1 cellular context compared by ENCODE assay signal in the genomic region with DNA sequence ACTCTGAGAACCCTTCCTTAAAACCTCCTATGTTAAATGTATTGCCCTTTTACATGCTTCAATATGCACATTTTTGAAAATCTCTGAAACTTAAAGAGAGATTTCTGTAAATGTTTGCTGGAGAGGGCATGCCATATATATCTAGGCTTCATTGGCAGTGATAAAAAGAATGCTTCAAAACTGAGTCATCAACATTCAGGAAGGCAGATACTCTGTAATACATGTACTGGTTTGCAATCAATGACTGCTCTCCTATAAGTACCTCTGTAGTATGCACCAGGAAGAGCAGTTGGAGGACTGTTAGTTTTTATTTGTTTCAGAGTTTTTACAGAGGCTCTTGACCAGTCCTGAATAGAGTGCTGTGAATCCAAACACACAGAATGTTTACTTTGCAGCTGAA.
TF ChIP-seq lines count a peak whose summit lies in the region.

No MANE protein-coding gene starts in this region.

TF ChIP-seq in GM23338, 12 proteins besides CTCF, POLR2A, EP300 and RAD21 (continued from another document):
- TF ChIP-seq, protein P1, sequence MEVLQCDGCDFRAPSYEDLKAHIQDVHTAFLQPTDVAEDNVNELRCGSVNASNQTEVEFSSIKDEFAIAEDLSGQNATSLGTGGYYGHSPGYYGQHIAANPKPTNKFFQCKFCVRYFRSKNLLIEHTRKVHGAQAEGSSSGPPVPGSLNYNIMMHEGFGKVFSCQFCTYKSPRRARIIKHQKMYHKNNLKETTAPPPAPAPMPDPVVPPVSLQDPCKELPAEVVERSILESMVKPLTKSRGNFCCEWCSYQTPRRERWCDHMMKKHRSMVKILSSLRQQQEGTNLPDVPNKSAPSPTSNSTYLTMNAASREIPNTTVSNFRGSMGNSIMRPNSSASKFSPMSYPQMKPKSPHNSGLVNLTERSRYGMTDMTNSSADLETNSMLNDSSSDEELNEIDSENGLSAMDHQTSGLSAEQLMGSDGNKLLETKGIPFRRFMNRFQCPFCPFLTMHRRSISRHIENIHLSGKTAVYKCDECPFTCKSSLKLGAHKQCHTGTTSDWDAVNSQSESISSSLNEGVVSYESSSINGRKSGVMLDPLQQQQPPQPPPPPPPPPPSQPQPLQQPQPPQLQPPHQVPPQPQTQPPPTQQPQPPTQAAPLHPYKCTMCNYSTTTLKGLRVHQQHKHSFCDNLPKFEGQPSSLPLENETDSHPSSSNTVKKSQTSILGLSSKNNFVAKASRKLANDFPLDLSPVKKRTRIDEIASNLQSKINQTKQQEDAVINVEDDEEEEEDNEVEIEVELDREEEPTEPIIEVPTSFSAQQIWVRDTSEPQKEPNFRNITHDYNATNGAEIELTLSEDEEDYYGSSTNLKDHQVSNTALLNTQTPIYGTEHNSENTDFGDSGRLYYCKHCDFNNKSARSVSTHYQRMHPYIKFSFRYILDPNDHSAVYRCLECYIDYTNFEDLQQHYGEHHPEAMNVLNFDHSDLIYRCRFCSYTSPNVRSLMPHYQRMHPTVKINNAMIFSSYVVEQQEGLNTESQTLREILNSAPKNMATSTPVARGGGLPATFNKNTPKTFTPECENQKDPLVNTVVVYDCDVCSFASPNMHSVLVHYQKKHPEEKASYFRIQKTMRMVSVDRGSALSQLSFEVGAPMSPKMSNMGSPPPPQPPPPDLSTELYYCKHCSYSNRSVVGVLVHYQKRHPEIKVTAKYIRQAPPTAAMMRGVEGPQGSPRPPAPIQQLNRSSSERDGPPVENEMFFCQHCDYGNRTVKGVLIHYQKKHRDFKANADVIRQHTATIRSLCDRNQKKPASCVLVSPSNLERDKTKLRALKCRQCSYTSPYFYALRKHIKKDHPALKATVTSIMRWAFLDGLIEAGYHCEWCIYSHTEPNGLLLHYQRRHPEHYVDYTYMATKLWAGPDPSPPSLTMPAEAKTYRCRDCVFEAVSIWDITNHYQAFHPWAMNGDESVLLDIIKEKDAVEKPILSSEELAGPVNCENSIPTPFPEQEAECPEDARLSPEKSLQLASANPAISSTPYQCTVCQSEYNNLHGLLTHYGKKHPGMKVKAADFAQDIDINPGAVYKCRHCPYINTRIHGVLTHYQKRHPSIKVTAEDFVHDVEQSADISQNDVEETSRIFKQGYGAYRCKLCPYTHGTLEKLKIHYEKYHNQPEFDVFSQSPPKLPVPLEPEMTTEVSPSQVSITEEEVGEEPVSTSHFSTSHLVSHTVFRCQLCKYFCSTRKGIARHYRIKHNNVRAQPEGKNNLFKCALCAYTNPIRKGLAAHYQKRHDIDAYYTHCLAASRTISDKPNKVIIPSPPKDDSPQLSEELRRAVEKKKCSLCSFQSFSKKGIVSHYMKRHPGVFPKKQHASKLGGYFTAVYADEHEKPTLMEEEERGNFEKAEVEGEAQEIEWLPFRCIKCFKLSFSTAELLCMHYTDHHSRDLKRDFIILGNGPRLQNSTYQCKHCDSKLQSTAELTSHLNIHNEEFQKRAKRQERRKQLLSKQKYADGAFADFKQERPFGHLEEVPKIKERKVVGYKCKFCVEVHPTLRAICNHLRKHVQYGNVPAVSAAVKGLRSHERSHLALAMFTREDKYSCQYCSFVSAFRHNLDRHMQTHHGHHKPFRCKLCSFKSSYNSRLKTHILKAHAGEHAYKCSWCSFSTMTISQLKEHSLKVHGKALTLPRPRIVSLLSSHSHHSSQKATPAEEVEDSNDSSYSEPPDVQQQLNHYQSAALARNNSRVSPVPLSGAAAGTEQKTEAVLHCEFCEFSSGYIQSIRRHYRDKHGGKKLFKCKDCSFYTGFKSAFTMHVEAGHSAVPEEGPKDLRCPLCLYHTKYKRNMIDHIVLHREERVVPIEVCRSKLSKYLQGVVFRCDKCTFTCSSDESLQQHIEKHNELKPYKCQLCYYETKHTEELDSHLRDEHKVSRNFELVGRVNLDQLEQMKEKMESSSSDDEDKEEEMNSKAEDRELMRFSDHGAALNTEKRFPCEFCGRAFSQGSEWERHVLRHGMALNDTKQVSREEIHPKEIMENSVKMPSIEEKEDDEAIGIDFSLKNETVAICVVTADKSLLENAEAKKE (CRISPR knock-in tag; IDR thresholded peaks at IDR 0.05), result no peak
- TF ChIP-seq STAT1 (IDR thresholded peaks at IDR 0.05; ENCODE audit: unreplicated experiment) (no peak), EZH2phosphoT487 (IDR thresholded peaks at IDR 0.05; ENCODE audit: unreplicated experiment) (no peak), JUNB (IDR thresholded peaks at IDR 0.05; ENCODE audit: unreplicated experiment) (no peak), EZH2 (IDR thresholded peaks at IDR 0.05; ENCODE audit: low read depth, unreplicated experiment) (no peak), ETS1 (IDR thresholded peaks at IDR 0.05) (no peak), ZNF114 (CRISPR knock-in tag; IDR thresholded peaks at IDR 0.05) (no peak), POLR2AphosphoS5 (IDR thresholded peaks at IDR 0.05; ENCODE audit: low read depth) (no peak), CREB1 (CRISPR knock-in tag; IDR thresholded peaks at IDR 0.05; ENCODE audit: low read depth) (no peak)
TF ChIP-seq in GM23338: peak in this region for 0.
